Comparison of ENCODE assay signal across 12 cellular contexts in genomic region chr13:23701646-23702045, GRCh38.
DNase-seq lines count a peak whose midpoint lies in the region; ATAC-seq and TF ChIP-seq lines count a peak whose summit lies in the region.
"Had no signal": no experiment of that assay in that cellular context is flagged by ENCODE, and none has a peak within 500 bp of the region (broad histone marks: within the 10 kb centered on the region; RNA-seq: fewer than 3 reads in every experiment).

No MANE protein-coding gene starts in this region.

- no peaks in the 10 kb centered on the region for H3K9me3 Mint-ChIP-seq in nephron

- no peaks in the 10 kb centered on the region for H3K36me3 ChIP-seq in transverse colon

- H3K27me3 Mint-ChIP-seq in nephron (ENCODE audit: low read depth) = peaks cover 3% of the 10 kb centered on the region

- H3K9me3 ChIP-seq in transverse colon = no peaks in the 10 kb centered on the region

- H3K36me3 Mint-ChIP-seq in nephron (ENCODE audit: low read depth) = no peaks in the 10 kb centered on the region

- peak overlapping the region; percentile 80 to 90 (median 86) for H3K27ac Mint-ChIP-seq in nephron
- H3K27ac Mint-ChIP-seq: progenitor cell of endocrine pancreas had no signal

- ATAC-seq in GM21786 (IDR thresholded peaks at IDR 0.05; ENCODE audit: unreplicated experiment) (no peak), left lobe of liver (no peak)

- no peaks in the 10 kb centered on the region for H3K4me1 ChIP-seq in transverse colon

- TF ChIP-seq EP300 in transverse colon (IDR thresholded peaks at IDR 0.05; ENCODE audit: low read depth) = no peak

- in situ Hi-C loops in transverse colon (cut with MboI; ENCODE audit: low pct_ligation_motif_present in 1 of 4, low pct_unique_long_range_greater_than_20kb in 1 of 4, low sequenced_read_pairs in 3 of 4) = no loop called here

- TF ChIP-seq POLR2A in transverse colon (IDR thresholded peaks at IDR 0.05) = no peak

- no peak for TF ChIP-seq CTCF in nephron (IDR thresholded peaks at IDR 0.05; ENCODE audit: unreplicated experiment in 3 of 3)
- no peak for TF ChIP-seq CTCF in transverse colon (IDR thresholded peaks at IDR 0.05)

- peaks cover 69% of the 10 kb centered on the region for H3K4me1 Mint-ChIP-seq in nephron

- no peaks in the 10 kb centered on the region for H3K27me3 ChIP-seq in transverse colon

- peak overlapping the region in 2 of 4 donors; percentile 48 to 49 for H3K27ac ChIP-seq in transverse colon

- H3K4me3 ChIP-seq in transverse colon = no peak overlapping the region

- intact Hi-C loops in transverse colon (cut with DNase I; ENCODE audit: low total_unique reads) = no loop called here

- H3K4me3 Mint-ChIP-seq in nephron = peak overlapping the region in 2 of 3 experiments; percentile 14 to 44

- DNase-seq in T1000 (lab: John Stamatoyannopoulos, UW) = peak; percentile 73
- DNase-seq in fibroblast of the conjunctiva (ENCODE audit: low read depth) = peak; percentile 99
- DNase-seq in transverse colon = peak; percentile 38
- no peak for DNase-seq in nucleus accumbens (lab: John Stamatoyannopoulos, UW)
- DNase-seq in mesenteric fat pad (ENCODE audit: low spot score) = no peak
- DNase-seq in left lobe of liver (ENCODE audit: low spot score) = no peak
- DNase-seq: activated CD4-positive, alpha-beta T cell treated with anti-CD3 and anti-CD28 coated beads, Interleukin-2, amount 50 U/mL, for 4 hours; activated effector memory CD4-positive, alpha-beta T cell treated with anti-CD3 and anti-CD28 coated beads, Interleukin-2, amount 50 U/mL, for 16 hours; NCI-H446 had no signal

- 83 to 90% methylated on average over 5 to 12 of the region's 12 CpGs for WGBS in transverse colon (ENCODE audit: low coverage in 1 of 2), 2 donors

Comparison
In these comparisons a context has a peak if more than half of its experiments do, and no peak if none do; other contexts are left out.
1. DNase-seq: peak in T1000 (single experiment), fibroblast of the conjunctiva (single experiment) and transverse colon (single experiment); none in nucleus accumbens (0 of 56), mesenteric fat pad (single experiment) and left lobe of liver (single experiment).